In genomic region chr3:175075269-175075668, GRCh38 we compare ENCODE assay signal across 27 cellular contexts.
A peak's percentile ranks its signal among the peaks of the same experiment; 100 is the strongest.
DNase-seq lines count a peak whose midpoint lies in the region; TF ChIP-seq lines count a peak whose summit lies in the region.
"Had no signal": no experiment of that assay in that cellular context is flagged by ENCODE, and none has a peak within 500 bp of the region (broad histone marks: within the 10 kb centered on the region; RNA-seq: fewer than 3 reads in every experiment).

No MANE protein-coding gene starts in this region.

- CTCF ChIA-PET in CD4-positive, alpha-beta memory T cell (lab: Charles Lee; ENCODE audit: partially characterized antibody), result no interaction called here

- peaks cover 0 to 4% (median 0%) of the 10 kb centered on the region in 8 donors for H3K9me3 Mint-ChIP-seq in CD4-positive, alpha-beta memory T cell
- H3K9me3 Mint-ChIP-seq: activated T-helper 17 cell treated with anti-CD3 and anti-CD28 coated beads, Interleukin-2, amount 50 U/mL, for 72 hours; effector memory CD8-positive, alpha-beta T cell; mesothelial cell of epicardium; nephron had no signal

- H3K27me3 ChIP-seq in CD4-positive, alpha-beta memory T cell (ENCODE audit: insufficient read depth, low read length), result no peaks in the 10 kb centered on the region
- H3K27me3 ChIP-seq: esophagus muscularis mucosa, heart left ventricle, pancreas had no signal

- H3K4me3 ChIP-seq in astrocyte of the spinal cord (ENCODE audit: low read depth, low read length) (no peak overlapping the region), foreskin fibroblast (ENCODE audit: low read depth in 1 of 2, low read length in 2 of 2) (no peak overlapping the region)
- H3K4me3 ChIP-seq in CD4-positive, alpha-beta memory T cell (ENCODE audit: low read length in 2 of 2), result no peak overlapping the region
- H3K4me3 ChIP-seq: esophagus muscularis mucosa, heart left ventricle, pancreas had no signal

- no peaks in the 10 kb centered on the region for H3K9me3 ChIP-seq in CD4-positive, alpha-beta memory T cell (ENCODE audit: control insufficient read depth in 1 of 2, low read length in 2 of 2)
- H3K9me3 ChIP-seq: esophagus muscularis mucosa, heart left ventricle, pancreas had no signal

- no peaks in the 10 kb centered on the region for H3K4me1 ChIP-seq in CD4-positive, alpha-beta memory T cell (ENCODE audit: insufficient read depth, low read length)
- H3K4me1 ChIP-seq: heart left ventricle, pancreas had no signal

- no peaks in the 10 kb centered on the region for H3K4me1 Mint-ChIP-seq in CD4-positive, alpha-beta memory T cell
- H3K4me1 Mint-ChIP-seq: activated CD4-positive, alpha-beta T cell treated with anti-CD3 and anti-CD28 coated beads, Interleukin-2, amount 10 ng/mL, durations not matched to agents 7 days and 5 days; activated T-helper 17 cell treated with anti-CD3 and anti-CD28 coated beads, Interleukin-2, amount 50 U/mL, for 72 hours; mesothelial cell of epicardium; nephron; T-cell had no signal

- H3K27ac Mint-ChIP-seq in CD4-positive, alpha-beta memory T cell, result no peak overlapping the region
- H3K27ac Mint-ChIP-seq: activated CD4-positive, alpha-beta T cell treated with anti-CD3 and anti-CD28 coated beads, Interleukin-2, amount 10 ng/mL, durations not matched to agents 7 days and 5 days; activated naive CD4-positive, alpha-beta T cell treated with anti-CD3 and anti-CD28 coated beads, Interleukin-2, amount 50 U/mL, for 72 hours; activated T-helper 17 cell treated with anti-CD3 and anti-CD28 coated beads, Interleukin-2, amount 50 U/mL, for 72 hours; effector memory CD8-positive, alpha-beta T cell; mesothelial cell of epicardium; nephron; T-cell had no signal

- no peak overlapping the region for H3K4me3 Mint-ChIP-seq in CD4-positive, alpha-beta memory T cell
- H3K4me3 Mint-ChIP-seq: activated CD4-positive, alpha-beta T cell treated with anti-CD3 and anti-CD28 coated beads, Interleukin-2, amount 10 ng/mL, durations not matched to agents 7 days and 5 days; activated T-helper 17 cell treated with anti-CD3 and anti-CD28 coated beads, Interleukin-2, amount 50 U/mL, for 72 hours; effector memory CD8-positive, alpha-beta T cell; mesothelial cell of epicardium; nephron; T-cell had no signal

- TF ChIP-seq CTCF in astrocyte of the spinal cord (IDR thresholded peaks at IDR 0.05; ENCODE audit: low read depth, low read length), result no peak
- TF ChIP-seq CTCF in foreskin fibroblast (IDR thresholded peaks at IDR 0.05; ENCODE audit: low read depth, low read length), result no peak

- H3K36me3 ChIP-seq in CD4-positive, alpha-beta memory T cell (ENCODE audit: insufficient read depth, low read length), result no peaks in the 10 kb centered on the region
- H3K36me3 ChIP-seq: esophagus muscularis mucosa, heart left ventricle, pancreas had no signal

- no peaks in the 10 kb centered on the region for H3K27me3 Mint-ChIP-seq in CD4-positive, alpha-beta memory T cell
- H3K27me3 Mint-ChIP-seq: activated CD4-positive, alpha-beta T cell treated with anti-CD3 and anti-CD28 coated beads, Interleukin-2, amount 10 ng/mL, durations not matched to agents 7 days and 5 days; activated T-helper 17 cell treated with anti-CD3 and anti-CD28 coated beads, Interleukin-2, amount 50 U/mL, for 72 hours; effector memory CD8-positive, alpha-beta T cell; T-cell had no signal

- H3K36me3 Mint-ChIP-seq in CD4-positive, alpha-beta memory T cell, result no peaks in the 10 kb centered on the region
- H3K36me3 Mint-ChIP-seq: activated naive CD4-positive, alpha-beta T cell treated with anti-CD3 and anti-CD28 coated beads, Interleukin-2, amount 50 U/mL, for 72 hours; mesothelial cell of epicardium; T-cell had no signal

- DNase-seq in AG08395 (ENCODE audit: low spot score) (peak; percentile 5), H4 (ENCODE audit: low spot score) (peak; percentile 14), astrocyte of the spinal cord (ENCODE audit: low read depth, low spot score) (peak; percentile 18), foreskin fibroblast (peak; percentile 16 to 43), NCI-H2171 (lab: John Stamatoyannopoulos, UW) (no peak), NCI-H1694 (lab: John Stamatoyannopoulos, UW) (no peak), midbrain (lab: John Stamatoyannopoulos, UW) (no peak)
- no peak for DNase-seq in CD4-positive, alpha-beta memory T cell
- DNase-seq: activated CD4-positive, alpha-beta T cell treated with anti-CD3 and anti-CD28 coated beads, Interleukin-2, amount 10 ng/mL, durations not matched to agents 7 days and 5 days; effector memory CD8-positive, alpha-beta T cell; heart left ventricle; KG1; NCI-H1092; NCI-H2029; NCI-H226; NCI-H774; pancreas; right cardiac atrium; SHP77; T-cell; trophoblast cell had no signal

- POLR2A ChIA-PET in CD4-positive, alpha-beta memory T cell (lab: Charles Lee; ENCODE audit: partially characterized antibody), result no interaction called here

- in situ Hi-C loops in astrocyte of the spinal cord (cut with HindIII; ENCODE audit: low sequenced_read_pairs), result no loop called here

- no peak overlapping the region for H3K27ac ChIP-seq in CD4-positive, alpha-beta memory T cell (ENCODE audit: low read depth, low read length)
- H3K27ac ChIP-seq: C4-2B, esophagus muscularis mucosa, heart left ventricle, pancreas had no signal

- intact Hi-C loops in CD4-positive, alpha-beta memory T cell (cut with micrococcal nuclease), result no loop called here

Comparison
In these comparisons a context has a peak if more than half of its experiments do, and no peak if none do; other contexts are left out.
1. DNase-seq: peak in AG08395 (single experiment), H4 (single experiment), astrocyte of the spinal cord (single experiment) and foreskin fibroblast (2 of 2); none in NCI-H2171 (single experiment), CD4-positive, alpha-beta memory T cell (0 of 5), NCI-H1694 (single experiment) and midbrain (single experiment).